ENCODE assay signal across 8 cellular contexts in the genomic region with DNA sequence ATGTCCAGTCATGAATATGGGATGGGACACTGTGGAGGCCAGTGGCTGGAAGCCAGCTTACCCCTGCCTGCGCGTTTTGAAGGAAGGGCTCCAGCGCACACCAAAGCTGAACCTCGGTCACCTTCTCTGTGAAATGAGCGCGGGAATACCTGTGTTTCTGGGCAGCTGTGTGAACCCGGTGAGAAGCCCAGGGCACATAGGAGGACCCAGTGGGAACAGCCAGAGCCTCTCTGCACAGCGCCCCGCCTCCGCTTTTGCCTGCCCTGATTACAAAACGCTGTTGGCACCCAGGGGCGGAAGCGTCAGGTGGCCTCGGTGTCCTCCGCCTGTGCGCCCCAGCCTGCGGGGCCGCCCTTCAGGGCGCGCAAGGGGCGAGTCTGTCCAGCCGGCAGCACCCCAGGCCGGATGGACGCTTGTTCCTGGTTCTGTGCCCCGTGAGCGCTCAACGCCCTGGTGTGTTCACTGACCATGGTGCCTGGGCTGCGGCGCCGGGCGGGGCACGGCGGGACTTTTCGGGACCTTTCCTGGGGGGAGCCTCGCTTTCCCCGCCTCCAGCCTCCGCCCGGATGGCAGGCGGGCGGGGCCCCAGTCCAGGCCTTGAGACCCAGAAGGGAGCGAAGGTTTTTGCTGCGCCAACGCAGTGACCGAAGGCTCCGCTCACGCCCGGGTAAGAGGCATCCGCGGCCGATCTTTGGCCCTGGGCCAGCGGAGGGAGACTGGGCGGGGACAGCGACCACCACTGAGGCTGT. TPM values are rescaled to one million over a fixed set of nuclear protein-coding genes. Genes with fewer than 3 reads are reported as not detected.
DNase-seq lines count a peak whose midpoint lies in the region; ATAC-seq and TF ChIP-seq lines count a peak whose summit lies in the region.

A gene (plus strand): TSS at position 588 of the 749 bp plus-strand sequence. CDS start 23,895 bp downstream, outside the sequence.

- peak within 1 kb of the TSS; percentile 92 for H3K4me2 ChIP-seq in hepatocyte

- POLR2A ChIA-PET in CD8-positive, alpha-beta T cell (lab: Charles Lee): interaction anchor here (0.7 to 1.7 kb wide), 3 partner anchors 48 to 233 kb away, joined by 3 to 11 read pairs (median 3); a partner anchor contains a TSS
- POLR2A ChIA-PET in T-cell (lab: Charles Lee): interaction anchor here in 1 of 2 donors (1.0 kb wide), 1 partner anchor 47 kb away, joined by 5 read pairs; a partner anchor contains a TSS

- peaks cover 43% of the 10 kb centered on the region for H3K4me1 Mint-ChIP-seq in CD8-positive, alpha-beta T cell (ENCODE audit: low read depth)
- H3K4me1 Mint-ChIP-seq in T-cell: peaks cover 38 to 48% (median 47%) of the 10 kb centered on the region in 3 donors

- CTCF ChIA-PET in CD8-positive, alpha-beta T cell (lab: Charles Lee): interaction anchor here (0.9 to 2.0 kb wide), 5 partner anchors 12 to 177 kb away, joined by 3 to 10 read pairs (median 3); no protein-coding TSS in a partner anchor
- CTCF ChIA-PET in T-cell (lab: Charles Lee): interaction anchor here (0.6 to 1.5 kb wide), 2 partner anchors 48 to 173 kb away, joined by 3 to 4 read pairs; a partner anchor contains a TSS

- peaks cover 34% of the 10 kb centered on the region for H3K4me1 ChIP-seq in CD8-positive, alpha-beta T cell (ENCODE audit: insufficient read depth, low read length)
- H3K4me1 ChIP-seq in hepatocyte (ENCODE audit: insufficient read depth) (peaks cover 12% of the 10 kb centered on the region), gastrocnemius medialis (peaks cover 34 to 35% of the 10 kb centered on the region in 2 donors)

- peak; percentile 91 to 93 for TF ChIP-seq POLR2A in gastrocnemius medialis (IDR thresholded peaks at IDR 0.05)

- peak within 1 kb of the TSS; percentile 97 for H3K4me3 Mint-ChIP-seq in CD8-positive, alpha-beta T cell
- peak within 1 kb of the TSS; percentile 93 to 99 (median 96) for H3K4me3 Mint-ChIP-seq in T-cell

- no peaks in the 10 kb centered on the region for H3K27me3 ChIP-seq in CD8-positive, alpha-beta T cell (ENCODE audit: insufficient read depth, low read length)
- H3K27me3 ChIP-seq in hepatocyte: no peaks in the 10 kb centered on the region
- H3K27me3 ChIP-seq in gastrocnemius medialis: no peaks in the 10 kb centered on the region

- H3K9me2 ChIP-seq in hepatocyte (replicated peaks; ENCODE audit: insufficient read depth): no peaks in the 10 kb centered on the region

- H3K9me3 ChIP-seq in CD8-positive, alpha-beta T cell (ENCODE audit: low read length): no peaks in the 10 kb centered on the region
- no peaks in the 10 kb centered on the region for H3K9me3 ChIP-seq in hepatocyte (ENCODE audit: low read depth)
- no peaks in the 10 kb centered on the region for H3K9me3 ChIP-seq in gastrocnemius medialis

- no peaks in the 10 kb centered on the region for H3K27me3 Mint-ChIP-seq in CD8-positive, alpha-beta T cell (ENCODE audit: low read depth)
- H3K27me3 Mint-ChIP-seq in T-cell: no peaks in the 10 kb centered on the region

- peak within 1 kb of the TSS; percentile 94 for H3K27ac Mint-ChIP-seq in CD8-positive, alpha-beta T cell
- peak within 1 kb of the TSS; percentile 97 to 98 for H3K27ac Mint-ChIP-seq in T-cell

- intact Hi-C loops in CD8-positive, alpha-beta T cell (cut with DNase I, micrococcal nuclease): loop anchor here (1.0 to 10.0 kb wide), 5 partner anchors 47 to 430 kb away; a partner anchor contains a TSS
- intact Hi-C loops in gastrocnemius medialis (cut with DNase I; ENCODE audit: low total_unique reads): loop anchor here (2.0 to 5.0 kb wide), 4 partner anchors 26 to 922 kb away; a partner anchor contains a TSS

- H3K27ac ChIP-seq in CD8-positive, alpha-beta T cell (ENCODE audit: low read depth, low read length): peak within 1 kb of the TSS; percentile 72
- H3K27ac ChIP-seq in angular gyrus (ENCODE audit: low read depth, low read length): peak within 1 kb of the TSS; percentile 64
- H3K27ac ChIP-seq in hepatocyte: peak within 1 kb of the TSS; percentile 94
- peak within 1 kb of the TSS; percentile 98 to 99 (median 98) for H3K27ac ChIP-seq in gastrocnemius medialis

- H3K4me3 ChIP-seq in CD8-positive, alpha-beta T cell (ENCODE audit: low read depth, low read length): peak within 1 kb of the TSS; percentile 67
- peak within 1 kb of the TSS; percentile 76 for H3K4me3 ChIP-seq in hepatocyte
- H3K4me3 ChIP-seq in gastrocnemius medialis: peak within 1 kb of the TSS; percentile 84 to 95 (median 88)

- H3K36me3 ChIP-seq in CD8-positive, alpha-beta T cell (ENCODE audit: insufficient read depth, low read length): no peaks in the 10 kb centered on the region
- no peaks in the 10 kb centered on the region for H3K36me3 ChIP-seq in hepatocyte (replicated peaks; ENCODE audit: insufficient read depth, low read depth)
- H3K36me3 ChIP-seq in gastrocnemius medialis: no peaks in the 10 kb centered on the region

- WGBS in hepatocyte (ENCODE audit: low lambda C conversion rate, missing lambda C conversion rate): 3% methylated on average over 52 of the region's 53 CpGs

- ATAC-seq in CD8-positive, alpha-beta T cell: peak; percentile 57
- ATAC-seq in GM19397 (IDR thresholded peaks at IDR 0.05; ENCODE audit: unreplicated experiment): peak; percentile 73
- peak; percentile 46 for ATAC-seq in HG03558 (IDR thresholded peaks at IDR 0.05; ENCODE audit: extremely low read depth, unreplicated experiment)
- peak; percentile 69 to 79 (median 74) for ATAC-seq in T-cell (replicated peaks in 1 of 4)
- ATAC-seq in gastrocnemius medialis: peak; percentile 78 to 81

- H4K20me1 ChIP-seq in hepatocyte (ENCODE audit: insufficient read depth, poor library complexity, severe bottlenecking): no peaks in the 10 kb centered on the region

- no peaks in the 10 kb centered on the region for H3K9me3 Mint-ChIP-seq in CD8-positive, alpha-beta T cell
- H3K9me3 Mint-ChIP-seq in T-cell: no peaks in the 10 kb centered on the region

- DNase-seq in CD8-positive, alpha-beta T cell: peak; percentile 25 to 83 (median 62)
- DNase-seq in T-cell (peak; percentile 26 to 72 (median 53)), hepatocyte (ENCODE audit: low spot score) (peak; percentile 85), gastrocnemius medialis (peak; percentile 85 to 95), NCI-H2107 (lab: John Stamatoyannopoulos, UW) (no peak)

- in situ Hi-C loops in gastrocnemius medialis (cut with MboI; ENCODE audit: low sequenced_read_pairs in 4 of 4): loop anchor here in 3 of 4 donors (5.0 to 25.0 kb wide), 3 partner anchors 47 to 1847 kb away; a partner anchor contains a TSS

- peaks cover 24% of the 10 kb centered on the region for H3K79me2 ChIP-seq in hepatocyte

- no peak for TF ChIP-seq CTCF in CD8-positive, alpha-beta T cell (IDR thresholded peaks at IDR 0.05)
- no peak for TF ChIP-seq CTCF in hepatocyte (IDR thresholded peaks at IDR 0.05; ENCODE audit: poor library complexity)
- TF ChIP-seq CTCF in gastrocnemius medialis (IDR thresholded peaks at IDR 0.05 in 4 of 5, conservative IDR thresholded peaks at IDR 0.05 in 1 of 5): no peak

- H2AFZ ChIP-seq in hepatocyte: peak within 1 kb of the TSS; percentile 91

- peaks cover 10% of the 10 kb centered on the region for H3K36me3 Mint-ChIP-seq in CD8-positive, alpha-beta T cell
- peaks cover 6% of the 10 kb centered on the region for H3K36me3 Mint-ChIP-seq in T-cell

RNA-seq across cellular contexts. Expression of the gene that starts here (rescaled TPM):
- 10 to 100 TPM; 11.8 to 14.4 TPM for total RNA-seq in CD8-positive, alpha-beta T cell
- total RNA-seq in T-cell: 10 to 100 TPM; 29.5 to 43.0 (median 33.4) TPM
- total RNA-seq in hepatocyte: 27.3 and 37.0 TPM in 2 replicates
- 24.7 and 30.1 TPM in 2 replicates for polyA plus RNA-seq in hepatocyte
- total RNA-seq in gastrocnemius medialis: 100 to 1,000 TPM; 140 to 194 (median 164) TPM
